In the genomic region with DNA sequence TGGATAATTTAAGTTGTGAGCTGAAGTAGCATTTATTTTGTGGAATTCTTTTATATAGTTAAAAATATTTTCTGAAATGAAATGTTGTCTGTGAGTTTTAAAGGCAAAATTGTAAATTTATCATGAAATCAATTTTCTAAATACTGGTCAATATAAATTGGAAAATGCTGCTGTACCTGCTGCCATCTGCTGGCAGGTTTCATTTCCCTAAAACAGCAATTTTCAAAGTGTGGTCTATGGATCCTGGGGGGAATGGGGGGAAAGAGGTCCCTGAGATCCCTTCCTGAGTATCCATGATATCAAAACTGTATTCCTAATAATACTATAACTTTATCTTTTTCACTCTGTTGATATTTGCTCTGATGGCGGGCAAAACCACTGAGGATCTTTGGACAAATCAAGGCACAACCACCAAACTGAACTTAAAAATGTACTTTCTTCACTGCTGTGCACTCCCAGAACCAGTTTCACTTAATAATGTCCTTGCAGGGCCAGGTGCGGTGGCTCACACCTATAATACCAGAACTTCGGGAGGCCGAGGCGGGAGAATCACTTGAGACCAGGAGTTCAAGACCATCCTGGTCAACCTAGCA, we compare ENCODE assay signal across 8 cellular contexts. TPM values are rescaled to one million over a fixed set of nuclear protein-coding genes. Genes with fewer than 3 reads are reported as not detected.
DNase-seq lines count a peak whose midpoint lies in the region; ATAC-seq, FAIRE-seq and TF ChIP-seq lines count a peak whose summit lies in the region.

No MANE protein-coding gene starts in this region.

- TF ChIP-seq CTCF in D721Med (IDR thresholded peaks at IDR 0.05; ENCODE audit: insufficient read depth, missing control alignments) (peak; percentile 85), HL-60 (IDR thresholded peaks at IDR 0.05; ENCODE audit: insufficient read depth, low read length) (peak; percentile 48), K562 (IDR thresholded peaks at IDR 0.05 in 2 of 3, conservative IDR thresholded peaks at IDR 0.05 in 1 of 3; ENCODE audit: insufficient read depth in 2 of 3, low read depth in 1 of 3, low read length in 3 of 3) (peak; percentile 65 to 84 (median 78))

- no peak overlapping the region for H2BK12ac ChIP-seq in mesenchymal stem cell (ENCODE audit: low read length in 2 of 2)

- peak; percentile 61; the same call in 2 of the 3 replicates for ATAC-seq in K562
- no peak for ATAC-seq in GM21576 (IDR thresholded peaks at IDR 0.05; ENCODE audit: unreplicated experiment)
- no peak for ATAC-seq in HG02981 (IDR thresholded peaks at IDR 0.05; ENCODE audit: unreplicated experiment)
- no peak for ATAC-seq in HG03457 (IDR thresholded peaks at IDR 0.05; ENCODE audit: unreplicated experiment)

- H3K27me3 ChIP-seq in HL-60 (ENCODE audit: insufficient read depth, poor library complexity, severe bottlenecking) (no peaks in the 10 kb centered on the region), K562 (ENCODE audit: control insufficient read depth in 2 of 2, insufficient read depth in 2 of 2, low read length in 2 of 2) (no peaks in the 10 kb centered on the region; a peak in 1 of 5 replicates), mesenchymal stem cell (ENCODE audit: control insufficient read depth in 1 of 2, insufficient read depth in 1 of 2, low read length in 2 of 2) (peaks cover 0 to 7% of the 10 kb centered on the region in 2 experiments)

- peak; percentile 83 to 91 for TF ChIP-seq RAD21 in K562 (CRISPR knock-in tag; conservative IDR thresholded peaks at IDR 0.05 in 1 of 2, IDR thresholded peaks at IDR 0.05 in 1 of 2)

- H3K9ac ChIP-seq in K562 (ENCODE audit: insufficient read depth in 1 of 2, low read depth in 2 of 2, low read length in 2 of 2) (no peak overlapping the region), mesenchymal stem cell (ENCODE audit: low read length) (no peak overlapping the region)

- H3K14ac ChIP-seq in mesenchymal stem cell (ENCODE audit: low read length in 2 of 2): no peak overlapping the region

- no peak overlapping the region for H4K91ac ChIP-seq in mesenchymal stem cell (ENCODE audit: low read length)

- no peak overlapping the region for H4K8ac ChIP-seq in mesenchymal stem cell (ENCODE audit: low read length)

- CTCF ChIA-PET in K562 (lab: Yijun Ruan, JAX; ENCODE audit: low intra/inter-chr PET ratio): interaction anchor here (0.6 to 2.9 kb wide), 6 partner anchors 8 to 436 kb away, joined by 3 to 18 read pairs (median 4); no protein-coding TSS in a partner anchor

- in situ Hi-C loops in K562 (cut with MboI): loop anchor here (5.0 kb wide), 1 partner anchor 427 kb away; no protein-coding TSS in a partner anchor

- TF ChIP-seq POLR2A in K562 (conservative IDR thresholded peaks at IDR 0.05): no peak

- no peak overlapping the region for H2AK5ac ChIP-seq in mesenchymal stem cell (ENCODE audit: low read length, severe bottlenecking)

- no peak overlapping the region for H2BK5ac ChIP-seq in mesenchymal stem cell (ENCODE audit: low read depth, low read length, poor library complexity, severe bottlenecking)

- H3K9me3 ChIP-seq in K562 (replicated peaks; ENCODE audit: control insufficient read depth, insufficient read depth, low read depth, low read length): no peaks in the 10 kb centered on the region
- no peaks in the 10 kb centered on the region for H3K9me3 ChIP-seq in mesenchymal stem cell (ENCODE audit: control insufficient read depth, low read length)

- no peaks in the 10 kb centered on the region for H3K79me2 ChIP-seq in K562 (ENCODE audit: control insufficient read depth, insufficient read depth, low read length)

- no peak overlapping the region for H3K23ac ChIP-seq in mesenchymal stem cell (ENCODE audit: low read length in 2 of 2)

- H2AFZ ChIP-seq in K562 (ENCODE audit: low read depth, low read length) (no peak overlapping the region), mesenchymal stem cell (ENCODE audit: low read depth, low read length) (no peak overlapping the region)

- H3K36me3 ChIP-seq in K562 (ENCODE audit: control insufficient read depth, insufficient read depth, low read length): no peaks in the 10 kb centered on the region
- no peaks in the 10 kb centered on the region for H3K36me3 ChIP-seq in mesenchymal stem cell (ENCODE audit: control insufficient read depth in 1 of 2, insufficient read depth in 2 of 2, low read depth in 1 of 2, low read length in 2 of 2)

- no TSS peak for BruUV-seq in K562 (replicated peaks; lab: Mats Ljungman, UMichigan)

- H2BK120ac ChIP-seq in mesenchymal stem cell (ENCODE audit: low read depth, low read length): no peak overlapping the region

- FAIRE-seq in D721Med (lab: Jason Lieb, UNC) (no peak), K562 (lab: Jason Lieb, UNC) (peak; percentile 90)

- H3K27ac ChIP-seq in HL-60 (replicated peaks) (no peak overlapping the region), K562 (ENCODE audit: extremely low read depth, low read depth, low read length) (no peak overlapping the region), mesenchymal stem cell (ENCODE audit: low read length, poor library complexity, severe bottlenecking) (no peak overlapping the region)

- H3K4me2 ChIP-seq in K562 (ENCODE audit: insufficient read depth, low read length) (no peak overlapping the region), mesenchymal stem cell (ENCODE audit: low read length, poor library complexity, severe bottlenecking) (no peak overlapping the region)

- H2BK15ac ChIP-seq in mesenchymal stem cell (ENCODE audit: low read depth, poor library complexity, severe bottlenecking): no peak overlapping the region

- no peaks in the 10 kb centered on the region for H4K20me1 ChIP-seq in K562 (replicated peaks; ENCODE audit: control insufficient read depth, insufficient read depth, low read length)

- H3K4me3 ChIP-seq in HL-60 (replicated peaks; ENCODE audit: insufficient read depth, low read length) (no peak overlapping the region), K562 (no peak overlapping the region), mesenchymal stem cell (ENCODE audit: insufficient read depth in 1 of 2, low read depth in 1 of 2, low read length in 2 of 2) (no peak overlapping the region)

- intact Hi-C loops in K562 (cut with micrococcal nuclease): loop anchor here (1.0 to 10.0 kb wide), 4 partner anchors 152 to 424 kb away; no protein-coding TSS in a partner anchor

- H3K18ac ChIP-seq in mesenchymal stem cell (ENCODE audit: low read depth in 1 of 2, low read length in 2 of 2): no peak overlapping the region

- 1% methylated on average over 5 of the region's 5 CpGs for WGBS in K562 (ENCODE audit: insufficient coverage, low coverage, missing lambda C conversion rate)
- 38% methylated on average over 2 of the region's 5 CpGs for WGBS in mesenchymal stem cell

- no peak overlapping the region for H3K4ac ChIP-seq in mesenchymal stem cell (ENCODE audit: low read depth in 1 of 2, low read length in 2 of 2)

- no peak for TF ChIP-seq EP300 in K562 (IDR thresholded peaks at IDR 0.05; ENCODE audit: low read length)

- DNase-seq in D721Med (ENCODE audit: insufficient read length, low spot score) (no peak), HL-60 (ENCODE audit: low read depth in 1 of 2, low spot score in 1 of 2) (no peak), K562 (ENCODE audit: extremely low read depth in 1 of 4, low spot score in 3 of 4) (peak in 1 of 4 experiments; percentile 54), mesenchymal stem cell (peak; percentile 23), NCI-H2029 (lab: John Stamatoyannopoulos, UW) (no peak)

- H3K9me1 ChIP-seq in K562 (ENCODE audit: control insufficient read depth, insufficient read depth, low read length): no peaks in the 10 kb centered on the region

- POLR2A ChIA-PET in K562 (lab: Yijun Ruan, JAX): no interaction called here

- no peaks in the 10 kb centered on the region; a peak in 1 of 5 replicates for H3K4me1 ChIP-seq in K562 (replicated peaks in 1 of 2; ENCODE audit: control insufficient read depth in 2 of 2, insufficient read depth in 2 of 2, low read length in 2 of 2)
- H3K4me1 ChIP-seq in mesenchymal stem cell (ENCODE audit: control insufficient read depth, insufficient read depth, low read depth, low read length): no peaks in the 10 kb centered on the region

- no peaks in the 10 kb centered on the region for H3K79me1 ChIP-seq in mesenchymal stem cell (replicated peaks; ENCODE audit: low read length, poor library complexity, severe bottlenecking)

TF ChIP-seq in K562, 482 proteins besides CTCF, POLR2A, EP300 and RAD21 (continues in another document):
- 0 out of 2 replicates have a peak, but pooled peaks have one; percentile 34 for TF ChIP-seq MAFG (tag; conservative IDR thresholded peaks at IDR 0.05)

RNA-seq across cellular contexts. Expression of a gene that starts 17.2 kb away (rescaled TPM):
- total RNA-seq in K562 (2011; cell fraction: chromatin; rRNA removed; ENCODE audit: low replicate concordance): 0.65 and 1.2 TPM in 2 replicates
- 0.83 and 0.92 TPM in 2 replicates for total RNA-seq in K562 (2011; cell fraction: nucleolus; rRNA removed)
- total RNA-seq in K562 (2011; cell fraction: nucleoplasm; rRNA removed): 0.88 and 1.1 TPM in 2 replicates
- total RNA-seq in K562 (2014; rRNA removed) (0.20 and 0.45 TPM in 2 replicates), K562 (2014; rRNA removed; fragmentation: Illumina TruSeq; extraction: Trizol) (0.22 and 0.45 TPM in 2 replicates), K562 (2015; rRNA removed; fragmentation: Illumina TruSeq; extraction: Trizol) (0.04 TPM in 1 of 2 replicates, not detected in the other), K562 (2021) (0.47 and 0.49 TPM in 2 replicates)
- polyA plus RNA-seq in K562 (2011; rRNA removed) (0.27 and 0.47 TPM in 2 replicates), K562 (2014; fragmentation: Illumina TruSeq; extraction: Trizol) (0.28 and 0.33 TPM in 2 replicates), K562 (2014; fragmentation: Nextera tagmentation; extraction: Ambion mirVana) (under 1 TPM in 1 of 2 experiments, not detected in 1; 0.04 TPM), K562 (2014; rRNA removed) (0.19 and 0.20 TPM in 2 replicates)
- 0.25 and 0.36 TPM in 2 replicates for polyA plus RNA-seq in K562 (2011; cell fraction: cytosol; rRNA removed)
- polyA plus RNA-seq in K562 (2011; cell fraction: nucleus; rRNA removed): 0.17 and 0.21 TPM in 2 replicates
- polyA plus RNA-seq in K562 (2012): 0.07 TPM in 2 replicates
- polyA minus RNA-seq in K562 (2011; rRNA and poly(A)+ RNA removed): 0.39 and 0.77 TPM in 2 replicates
- 0.38 and 0.64 TPM in 2 replicates for polyA minus RNA-seq in K562 (2011; cell fraction: cytosol; rRNA and poly(A)+ RNA removed)
- 0.22 and 0.27 TPM in 2 replicates for polyA minus RNA-seq in K562 (2011; cell fraction: nucleus; rRNA and poly(A)+ RNA removed)
- not detected for polyA plus RNA-seq in mesenchymal stem cell (2013, experiment 1 of 2)
- polyA plus RNA-seq in mesenchymal stem cell (2013, experiment 2 of 2): not detected
